In genomic region chr1:115145221-115145620, GRCh38 we compare ENCODE assay signal across 38 cellular contexts. TPM values are rescaled to one million over a fixed set of nuclear protein-coding genes. Genes with fewer than 3 reads are reported as not detected.
"Had no signal": no experiment of that assay in that cellular context is flagged by ENCODE, and none has a peak within 500 bp of the region (broad histone marks: within the 10 kb centered on the region; RNA-seq: fewer than 3 reads in every experiment).

No MANE protein-coding gene starts in this region.

- DNase-seq: activated B cell treated with CpG ODN at 0.5 μM for 24 hours; activated CD4-positive, alpha-beta memory T cell treated with anti-CD3 and anti-CD28 coated beads, Interleukin-2, amount 10 ng/mL, durations not matched to agents 7 days and 5 days; activated CD4-positive, alpha-beta T cell treated with anti-CD3 and anti-CD28 coated beads for 4 hours; activated CD4-positive, alpha-beta T cell treated with anti-CD3 and anti-CD28 coated beads, Interleukin-2, amount 50 U/mL, for 1 hour; activated CD4-positive, CD25-positive, alpha-beta regulatory T cell treated with anti-CD3 and anti-CD28 coated beads, Interleukin-2, amount 50 U/mL, for 72 hours; activated CD8-positive, alpha-beta memory T cell treated with anti-CD3 and anti-CD28 coated beads for 24 hours; activated CD8-positive, alpha-beta memory T cell treated with anti-CD3 and anti-CD28 coated beads, Interleukin-2, amount 10 ng/mL, durations not matched to agents 7 days and 5 days; activated CD8-positive, alpha-beta memory T cell treated with anti-CD3 and anti-CD28 coated beads, Interleukin-2, amount 50 U/mL, for 48 hours; activated effector memory CD4-positive, alpha-beta T cell treated with Interleukin-2 at 50 U/mL for 16 hours; activated naive CD4-positive, alpha-beta T cell; activated naive CD4-positive, alpha-beta T cell treated with anti-CD3 and anti-CD28 coated beads, Interleukin-2, amount 50 U/mL, for 16 hours; activated naive CD8-positive, alpha-beta T cell treated with anti-CD3 and anti-CD28 coated beads for 36 hours; activated T-cell treated with anti-CD3 and anti-CD28 coated beads, Interleukin-2, amount 50 U/mL, for 48 hours; amniotic stem cell; aorta; brain microvascular endothelial cell; central memory CD4-positive, alpha-beta T cell; MM.1S; MV-4-11; NCI-H1092; NCI-H1436 treated with DMSO at 0.1 percent for 48 hours; NCI-H1694 treated with DMSO at 0.1 percent for 48 hours; NCI-H2029; NCI-H2107; NCI-H2171; NCI-H510A; NCI-H526; NCI-H748 treated with DMSO at 0.1 percent for 48 hours; NK-92 treated with Interleukin-12 subunit alpha and Interleukin-12 subunit beta, amount 100 ng/mL, for 24 hours; PC-9; SHP77; T-helper 1 cell; T-helper 2 cell; T-helper 9 cell had no signal

- H3K4me3 Mint-ChIP-seq: activated B cell treated with CpG ODN at 0.5 μM for 24 hours; activated CD4-positive, alpha-beta memory T cell treated with anti-CD3 and anti-CD28 coated beads, Interleukin-2, amount 10 ng/mL, durations not matched to agents 7 days and 5 days; activated CD8-positive, alpha-beta memory T cell treated with anti-CD3 and anti-CD28 coated beads, Interleukin-2, amount 10 ng/mL, durations not matched to agents 7 days and 5 days; activated naive CD8-positive, alpha-beta T cell treated with anti-CD3 and anti-CD28 coated beads for 36 hours had no signal

- H3K27ac ChIP-seq: brain microvascular endothelial cell, KMS-11, PC-9, VCaP had no signal

- H3K27ac Mint-ChIP-seq: activated B cell treated with CpG ODN at 0.5 μM for 24 hours; activated CD4-positive, alpha-beta memory T cell treated with anti-CD3 and anti-CD28 coated beads, Interleukin-2, amount 10 ng/mL, durations not matched to agents 7 days and 5 days; activated CD8-positive, alpha-beta memory T cell treated with anti-CD3 and anti-CD28 coated beads, Interleukin-2, amount 10 ng/mL, durations not matched to agents 7 days and 5 days; activated naive CD8-positive, alpha-beta T cell treated with anti-CD3 and anti-CD28 coated beads for 36 hours had no signal

- H3K4me2 ChIP-seq: KMS-11, PC-9 had no signal

- H3K27me3 ChIP-seq: brain microvascular endothelial cell had no signal

- H3K36me3 Mint-ChIP-seq: activated CD8-positive, alpha-beta memory T cell treated with anti-CD3 and anti-CD28 coated beads, Interleukin-2, amount 10 ng/mL, durations not matched to agents 7 days and 5 days; activated naive CD8-positive, alpha-beta T cell treated with anti-CD3 and anti-CD28 coated beads for 36 hours had no signal

- H3K4me3 ChIP-seq: PC-9 had no signal

- H3K9me3 Mint-ChIP-seq: activated B cell treated with CpG ODN at 0.5 μM for 24 hours; activated CD4-positive, alpha-beta memory T cell treated with anti-CD3 and anti-CD28 coated beads, Interleukin-2, amount 10 ng/mL, durations not matched to agents 7 days and 5 days had no signal

- H3K4me1 Mint-ChIP-seq: activated B cell treated with CpG ODN at 0.5 μM for 24 hours had no signal

- ATAC-seq: activated CD8-positive, alpha-beta memory T cell treated with anti-CD3 and anti-CD28 coated beads, Interleukin-2, amount 10 ng/mL, durations not matched to agents 7 days and 5 days; SK-N-SH treated with all-trans-retinoic acid at 6 μM for 48 hours had no signal

- H3K9ac ChIP-seq: KMS-11 had no signal

- H3K36me3 ChIP-seq: brain microvascular endothelial cell had no signal

RNA-seq across cellular contexts. Expression of gene TSPAN2, which starts 55.9 kb away (rescaled TPM):
- total RNA-seq: SK-MEL-5 had no signal
